ENCODE assay signal across 16 cellular contexts in genomic region chr2:180985771-180986395, GRCh38. TPM values are rescaled to one million over a fixed set of nuclear protein-coding genes. Genes with fewer than 3 reads are reported as not detected.
DNase-seq lines count a peak whose midpoint lies in the region; ATAC-seq and TF ChIP-seq lines count a peak whose summit lies in the region.
"Had no signal": no experiment of that assay in that cellular context is flagged by ENCODE, and none has a peak within 500 bp of the region (broad histone marks: within the 10 kb centered on the region; RNA-seq: fewer than 3 reads in every experiment).

No MANE protein-coding gene starts in this region.

- TF ChIP-seq POLR2A in sigmoid colon (IDR thresholded peaks at IDR 0.05) (no peak), ovary (IDR thresholded peaks at IDR 0.05) (no peak)

- no peak overlapping the region for H2BK120ac ChIP-seq in mesenchymal stem cell (ENCODE audit: low read depth, low read length)

- TF ChIP-seq EP300 in sigmoid colon (IDR thresholded peaks at IDR 0.05) (no peak), ovary (IDR thresholded peaks at IDR 0.05) (no peak)

- H3K14ac ChIP-seq in mesenchymal stem cell (ENCODE audit: low read length in 2 of 2), result no peak overlapping the region

- 93% methylated on average over 1 of the region's 2 CpGs for WGBS in mesenchymal stem cell
- 53 to 75% methylated on average over 2 of the region's 2 CpGs for WGBS in sigmoid colon, 2 donors
- WGBS in ovary, 3 donors, result 27 to 40% (median 34%) methylated on average over 2 of the region's 2 CpGs

- H3F3A ChIP-seq in GM23338 (replicated peaks; ENCODE audit: low read depth), result no peaks in the 10 kb centered on the region

- H2BK15ac ChIP-seq in mesenchymal stem cell (ENCODE audit: low read depth, poor library complexity, severe bottlenecking), result no peak overlapping the region

- no peak overlapping the region for H2BK12ac ChIP-seq in mesenchymal stem cell (ENCODE audit: low read length in 2 of 2)

- no TSS peak for BruUV-seq in Panc1 (replicated peaks; lab: Mats Ljungman, UMichigan)

- H3K4me3 ChIP-seq in DND-41 (ENCODE audit: low read depth in 1 of 2, low read length in 2 of 2), result no peak overlapping the region
- no peak overlapping the region for H3K4me3 ChIP-seq in GM23338
- H3K4me3 ChIP-seq in Panc1 (ENCODE audit: low read depth in 2 of 2, low read length in 2 of 2), result no peak overlapping the region
- H3K4me3 ChIP-seq in mesenchymal stem cell (ENCODE audit: insufficient read depth in 1 of 2, low read depth in 1 of 2, low read length in 2 of 2), result peak overlapping the region in 1 of 2 experiments; percentile 17
- no peak overlapping the region for H3K4me3 ChIP-seq in sigmoid colon
- no peak overlapping the region for H3K4me3 ChIP-seq in ovary
- H3K4me3 ChIP-seq: transverse colon had no signal

- H3K4me3 Mint-ChIP-seq in GM23338, result no peak overlapping the region; the same call in 2 of the 3 replicates
- H3K4me3 Mint-ChIP-seq: activated CD4-positive, alpha-beta T cell treated with anti-CD3 and anti-CD28 coated beads, Interleukin-2, amount 10 ng/mL, durations not matched to agents 24 days and 14 days; activated T-cell treated with anti-CD3 and anti-CD28 coated beads, Interleukin-2, amount 50 U/mL, for 24 hours; CD14-positive monocyte had no signal

- H3K9me3 Mint-ChIP-seq in GM23338, result peaks cover 3% of the 10 kb centered on the region; the same call in 1 of the 3 replicates
- H3K9me3 Mint-ChIP-seq: activated CD4-positive, alpha-beta T cell treated with anti-CD3 and anti-CD28 coated beads, Interleukin-2, amount 10 ng/mL, durations not matched to agents 24 days and 14 days; activated T-cell treated with anti-CD3 and anti-CD28 coated beads, Interleukin-2, amount 50 U/mL, for 24 hours; CD14-positive monocyte had no signal

- H3K79me1 ChIP-seq in mesenchymal stem cell (replicated peaks; ENCODE audit: low read length, poor library complexity, severe bottlenecking), result no peaks in the 10 kb centered on the region

- H2BK5ac ChIP-seq in mesenchymal stem cell (ENCODE audit: low read depth, low read length, poor library complexity, severe bottlenecking), result no peak overlapping the region

- no peak overlapping the region for H3K9ac ChIP-seq in DND-41 (ENCODE audit: low read depth, low read length)
- peak overlapping the region; percentile 6 for H3K9ac ChIP-seq in mesenchymal stem cell (ENCODE audit: low read length)

- no peak overlapping the region for H2AK5ac ChIP-seq in mesenchymal stem cell (ENCODE audit: low read length, severe bottlenecking)

- H3K4me2 ChIP-seq in DND-41 (ENCODE audit: insufficient read depth, low read length), result peak overlapping the region; percentile 11; the same call in 1 of the 2 replicates
- H3K4me2 ChIP-seq in GM23338, result peak overlapping the region; percentile 25
- H3K4me2 ChIP-seq in mesenchymal stem cell (ENCODE audit: low read length, poor library complexity, severe bottlenecking), result no peak overlapping the region

- POLR2A ChIA-PET in Panc1 (lab: Charles Lee), result no interaction called here

- H4K20me1 ChIP-seq in DND-41 (ENCODE audit: insufficient read depth, low read length) (peaks cover 4% of the 10 kb centered on the region; the same call in 1 of the 2 replicates), GM23338 (replicated peaks; ENCODE audit: insufficient read depth) (peaks cover 4% of the 10 kb centered on the region; the same call in 1 of the 2 replicates)

- H3K36me3 ChIP-seq in DND-41 (ENCODE audit: insufficient read depth, low read length) (peaks cover 33% of the 10 kb centered on the region), GM23338 (ENCODE audit: insufficient read depth) (no peaks in the 10 kb centered on the region; the same call in 1 of the 2 replicates), Panc1 (ENCODE audit: control insufficient read depth, insufficient read depth, low read length) (peaks cover 28% of the 10 kb centered on the region), mesenchymal stem cell (ENCODE audit: control insufficient read depth in 1 of 2, insufficient read depth in 2 of 2, low read depth in 1 of 2, low read length in 2 of 2) (peaks cover 0 to 64% of the 10 kb centered on the region in 2 experiments), sigmoid colon (no peaks in the 10 kb centered on the region), ovary (no peaks in the 10 kb centered on the region)
- H3K36me3 ChIP-seq: transverse colon had no signal

- no peak for ATAC-seq in DND-41 (ENCODE audit: insufficient read depth, low read depth)
- no peak for ATAC-seq in GM23338
- no peak for ATAC-seq in Panc1
- ATAC-seq in GM21786 (IDR thresholded peaks at IDR 0.05; ENCODE audit: unreplicated experiment), result no peak

- peaks cover 31% of the 10 kb centered on the region for H3K36me3 Mint-ChIP-seq in GM23338 (ENCODE audit: low read depth)

- no peak overlapping the region for H3K23ac ChIP-seq in mesenchymal stem cell (ENCODE audit: low read length in 2 of 2)

- H3K4me1 ChIP-seq in DND-41 (ENCODE audit: insufficient read depth, low read length) (peaks cover 42% of the 10 kb centered on the region), GM23338 (ENCODE audit: insufficient read depth) (peaks cover 72% of the 10 kb centered on the region), Panc1 (ENCODE audit: control insufficient read depth, insufficient read depth, low read length) (peaks cover 28% of the 10 kb centered on the region), mesenchymal stem cell (ENCODE audit: control insufficient read depth, insufficient read depth, low read depth, low read length) (no peaks in the 10 kb centered on the region), sigmoid colon (peaks cover 0 to 46% (median 18%) of the 10 kb centered on the region in 4 donors), ovary (ENCODE audit: insufficient read depth) (no peaks in the 10 kb centered on the region)

- H3K4ac ChIP-seq in mesenchymal stem cell (ENCODE audit: low read depth in 1 of 2, low read length in 2 of 2), result no peak overlapping the region

- intact Hi-C loops in Panc1 (cut with micrococcal nuclease; ENCODE audit: unreplicated experiment) (no loop called here), sigmoid colon (cut with DNase I) (loop anchor here (10.0 kb wide), 2 partner anchors 621 to 909 kb away; partner anchors contain the start of gene ITPRID2), ovary (cut with DNase I) (no loop called here)

- H3K4me1 Mint-ChIP-seq in GM23338, result peaks cover 67% of the 10 kb centered on the region

- no peak for TF ChIP-seq CTCF in DND-41 (IDR thresholded peaks at IDR 0.05; ENCODE audit: borderline replicate concordance, extremely low read depth, low read length, poor library complexity, severe bottlenecking)
- TF ChIP-seq CTCF in GM23338 (conservative IDR thresholded peaks at IDR 0.05; ENCODE audit: low read depth in 2 of 2), result no peak
- no peak for TF ChIP-seq CTCF in Panc1 (IDR thresholded peaks at IDR 0.05)
- no peak for TF ChIP-seq CTCF in sigmoid colon (IDR thresholded peaks at IDR 0.05)
- TF ChIP-seq CTCF in ovary (IDR thresholded peaks at IDR 0.05), result no peak

- H3K79me2 ChIP-seq in DND-41 (ENCODE audit: insufficient read depth, low read length) (peaks cover 64% of the 10 kb centered on the region), GM23338 (replicated peaks; ENCODE audit: insufficient read depth) (peaks cover 91% of the 10 kb centered on the region)

- in situ Hi-C loops in Panc1 (cut with HindIII; ENCODE audit: low pct_unique_long_range_greater_than_20kb, low sequenced_read_pairs), result no loop called here

- H3K27ac Mint-ChIP-seq in GM23338, result no peak overlapping the region
- H3K27ac Mint-ChIP-seq: activated CD4-positive, alpha-beta T cell treated with anti-CD3 and anti-CD28 coated beads, Interleukin-2, amount 10 ng/mL, durations not matched to agents 24 days and 14 days; activated T-cell treated with anti-CD3 and anti-CD28 coated beads, Interleukin-2, amount 50 U/mL, for 24 hours; CD14-positive monocyte had no signal

- H4K91ac ChIP-seq in mesenchymal stem cell (ENCODE audit: low read length), result no peak overlapping the region

- DNase-seq in DND-41 (no peak), GM23338 (ENCODE audit: low spot score) (no peak), Panc1 (ENCODE audit: low read depth, low spot score) (no peak), mesenchymal stem cell (no peak), sigmoid colon (no peak), ovary (no peak), NCI-H146 (lab: John Stamatoyannopoulos, UW) (no peak)
- DNase-seq: activated CD4-positive, alpha-beta T cell treated with anti-CD3 and anti-CD28 coated beads, Interleukin-2, amount 10 ng/mL, durations not matched to agents 24 days and 14 days; activated T-cell treated with anti-CD3 and anti-CD28 coated beads, Interleukin-2, amount 50 U/mL, for 24 hours; EL; NCI-H510A treated with DMSO at 0.1 percent for 48 hours; Right ventricle myocardium superior; stimulated activated CD4-positive, alpha-beta T cell treated with anti-CD3 and anti-CD28 coated beads, Interleukin-2, amount 100 ng/mL, for 48 hours; transverse colon had no signal

- no peak overlapping the region for H4K8ac ChIP-seq in mesenchymal stem cell (ENCODE audit: low read length)

- H3K27me3 ChIP-seq in DND-41 (ENCODE audit: insufficient read depth, low read length, poor library complexity), result no peaks in the 10 kb centered on the region
- H3K27me3 ChIP-seq in GM23338 (ENCODE audit: insufficient read depth), result no peaks in the 10 kb centered on the region
- no peaks in the 10 kb centered on the region for H3K27me3 ChIP-seq in Panc1 (ENCODE audit: control insufficient read depth, insufficient read depth, low read length)
- no peaks in the 10 kb centered on the region for H3K27me3 ChIP-seq in mesenchymal stem cell (ENCODE audit: control insufficient read depth in 1 of 2, insufficient read depth in 1 of 2, low read length in 2 of 2)
- no peaks in the 10 kb centered on the region for H3K27me3 ChIP-seq in sigmoid colon
- no peaks in the 10 kb centered on the region for H3K27me3 ChIP-seq in ovary
- H3K27me3 ChIP-seq: transverse colon had no signal

- CTCF ChIA-PET in Panc1 (lab: Charles Lee), result no interaction called here

- no peak overlapping the region for H2AFZ ChIP-seq in DND-41 (ENCODE audit: low read depth, low read length)
- no peak overlapping the region for H2AFZ ChIP-seq in GM23338
- H2AFZ ChIP-seq in mesenchymal stem cell (ENCODE audit: low read depth, low read length), result no peak overlapping the region

- peaks cover 4% of the 10 kb centered on the region for H3K27me3 Mint-ChIP-seq in GM23338 (ENCODE audit: insufficient read depth, low read depth, poor library complexity)
- H3K27me3 Mint-ChIP-seq: activated CD4-positive, alpha-beta T cell treated with anti-CD3 and anti-CD28 coated beads, Interleukin-2, amount 10 ng/mL, durations not matched to agents 24 days and 14 days; activated T-cell treated with anti-CD3 and anti-CD28 coated beads, Interleukin-2, amount 50 U/mL, for 24 hours had no signal

- H3K18ac ChIP-seq in mesenchymal stem cell (ENCODE audit: low read depth in 1 of 2, low read length in 2 of 2), result no peak overlapping the region

- no peaks in the 10 kb centered on the region for H3K9me2 ChIP-seq in GM23338 (ENCODE audit: insufficient read depth)

- H3K27ac ChIP-seq in DND-41 (ENCODE audit: low read length) (no peak overlapping the region), GM23338 (ENCODE audit: low read depth) (no peak overlapping the region), Panc1 (ENCODE audit: low read length) (peak overlapping the region; percentile 44; the same call in 1 of the 2 replicates), mesenchymal stem cell (ENCODE audit: low read length, poor library complexity, severe bottlenecking) (no peak overlapping the region), sigmoid colon (no peak overlapping the region), ovary (no peak overlapping the region)
- H3K27ac ChIP-seq: transverse colon had no signal

- H3K9me3 ChIP-seq in DND-41 (ENCODE audit: insufficient read depth, low read length, severe bottlenecking) (no peaks in the 10 kb centered on the region), Panc1 (ENCODE audit: control insufficient read depth, insufficient read depth, low read depth, low read length) (no peaks in the 10 kb centered on the region), mesenchymal stem cell (ENCODE audit: control insufficient read depth, low read length) (no peaks in the 10 kb centered on the region), sigmoid colon (no peaks in the 10 kb centered on the region), ovary (no peaks in the 10 kb centered on the region)
- H3K9me3 ChIP-seq: transverse colon had no signal

RNA-seq across cellular contexts. Expression of gene UBE2E3, which starts 5.5 kb away (rescaled TPM):
- total RNA-seq in GM23338 (2014; rRNA removed; shearing (Covaris generic)), result 84.9 and 112 TPM in 2 replicates
- polyA plus RNA-seq in GM23338 (2016; fragmentation: Nextera tagmentation; extraction: Ambion mirVana) (111 and 124 TPM in 2 replicates), sigmoid colon (100 to 1,000 TPM in 1 of 3 donors, 10 to 100 TPM in 2; 48.2 to 108 (median 70.1) TPM), ovary (10 to 100 TPM; 46.5 to 96.3 TPM)
- total RNA-seq in Panc1 (2021; ENCODE audit: unreplicated experiment) (91.3 TPM), sigmoid colon (10 to 100 TPM; 37.5 to 64.7 (median 47.8) TPM), ovary (10 to 100 TPM; 43.0 to 58.6 (median 49.8) TPM)
- 77.1 TPM for polyA plus RNA-seq in Panc1 (2012; ENCODE audit: insufficient read length)
- 149 TPM for polyA plus RNA-seq in mesenchymal stem cell (2013, experiment 1 of 2)
- polyA plus RNA-seq in mesenchymal stem cell (2013, experiment 2 of 2), result 155 TPM
